In genomic region chr14:96803958-96804357, GRCh38 we compare ENCODE assay signal across 20 cellular contexts. TPM values are rescaled to one million over a fixed set of nuclear protein-coding genes. Genes with fewer than 3 reads are reported as not detected.
A peak's percentile ranks its signal among the peaks of the same experiment; 100 is the strongest.
DNase-seq lines count a peak whose midpoint lies in the region; ATAC-seq, FAIRE-seq and TF ChIP-seq lines count a peak whose summit lies in the region.
"Had no signal": no experiment of that assay in that cellular context is flagged by ENCODE, and none has a peak within 500 bp of the region (broad histone marks: within the 10 kb centered on the region; RNA-seq: fewer than 3 reads in every experiment).

No MANE protein-coding gene starts in this region.

- intact Hi-C loops in CD4-positive, alpha-beta T cell (cut with DNase I, micrococcal nuclease): no loop called here
- intact Hi-C loops in activated T-helper 1 cell treated with anti-CD3 and anti-CD28 coated beads, Interleukin-12 subunit alpha, Interleukin-12 subunit beta, Interleukin-2, Interleukin-4 antibody, amounts not matched to agents 30 ng/mL and 10 ng/mL and 1 ng/mL, durations not matched to agents 14 hours and 24 hours and 36 hours (cut with micrococcal nuclease): no loop called here
- intact Hi-C loops in posterior vena cava (cut with DNase I): loop anchor here in 1 of 2 donors (5.0 kb wide), 1 partner anchor 1608 kb away; no protein-coding TSS in a partner anchor
- intact Hi-C loops in Caco-2 (cut with micrococcal nuclease; ENCODE audit: unreplicated experiment): no loop called here

- peaks cover 57% of the 10 kb centered on the region for H3K4me1 Mint-ChIP-seq in CD4-positive, alpha-beta T cell (ENCODE audit: low read depth)
- peaks cover 63% of the 10 kb centered on the region for H3K4me1 Mint-ChIP-seq in activated T-helper 1 cell treated with anti-CD3 and anti-CD28 coated beads, Interleukin-12 subunit alpha, Interleukin-12 subunit beta, Interleukin-2, Interleukin-4 antibody, amounts not matched to agents 30 ng/mL and 10 ng/mL and 1 ng/mL, durations not matched to agents 14 hours and 24 hours and 36 hours (ENCODE audit: low read depth)
- H3K4me1 Mint-ChIP-seq in Caco-2 (ENCODE audit: low read depth, unreplicated experiment): peaks cover 16% of the 10 kb centered on the region

- no peak for TF ChIP-seq CTCF in CD4-positive, alpha-beta T cell (IDR thresholded peaks at IDR 0.05)
- no peak for TF ChIP-seq CTCF in Caco-2 (IDR thresholded peaks at IDR 0.05; ENCODE audit: insufficient read depth in 1 of 2, low read depth in 1 of 2, low read length in 1 of 2, severe bottlenecking in 1 of 2, unreplicated experiment in 1 of 2)

- no peaks in the 10 kb centered on the region for H3K9me3 ChIP-seq in CD4-positive, alpha-beta T cell (ENCODE audit: control insufficient read depth, low read length)
- no peaks in the 10 kb centered on the region for H3K9me3 ChIP-seq in Caco-2
- H3K9me3 ChIP-seq: BE2C, pancreas, right lobe of liver, thyroid gland had no signal

- peak overlapping the region; percentile 26 for H3K4me3 Mint-ChIP-seq in CD4-positive, alpha-beta T cell
- H3K4me3 Mint-ChIP-seq in activated T-helper 1 cell treated with anti-CD3 and anti-CD28 coated beads, Interleukin-12 subunit alpha, Interleukin-12 subunit beta, Interleukin-2, Interleukin-4 antibody, amounts not matched to agents 30 ng/mL and 10 ng/mL and 1 ng/mL, durations not matched to agents 14 hours and 24 hours and 36 hours: peak overlapping the region; percentile 2
- no peak overlapping the region for H3K4me3 Mint-ChIP-seq in Caco-2 (ENCODE audit: unreplicated experiment)
- H3K4me3 Mint-ChIP-seq: activated naive CD4-positive, alpha-beta T cell treated with anti-CD3 and anti-CD28 coated beads for 36 hours; stimulated activated naive B cell treated with anti-CD40 and anti-IgM and Interleukin-4, amounts not matched to agents 10 μg/mL and 1 μg/mL and 100 μg/mL, for 72 hours had no signal

- no peaks in the 10 kb centered on the region for H3K27me3 Mint-ChIP-seq in CD4-positive, alpha-beta T cell
- H3K27me3 Mint-ChIP-seq in activated T-helper 1 cell treated with anti-CD3 and anti-CD28 coated beads, Interleukin-12 subunit alpha, Interleukin-12 subunit beta, Interleukin-2, Interleukin-4 antibody, amounts not matched to agents 30 ng/mL and 10 ng/mL and 1 ng/mL, durations not matched to agents 14 hours and 24 hours and 36 hours (ENCODE audit: insufficient read depth): no peaks in the 10 kb centered on the region
- no peaks in the 10 kb centered on the region for H3K27me3 Mint-ChIP-seq in Caco-2 (ENCODE audit: insufficient read depth, unreplicated experiment)
- H3K27me3 Mint-ChIP-seq: stimulated activated naive B cell treated with anti-CD40 and anti-IgM and Interleukin-4, amounts not matched to agents 10 μg/mL and 1 μg/mL and 100 μg/mL, for 72 hours had no signal

- H3K36me3 Mint-ChIP-seq in CD4-positive, alpha-beta T cell (ENCODE audit: low read depth): peaks cover 8% of the 10 kb centered on the region
- H3K36me3 Mint-ChIP-seq in activated T-helper 1 cell treated with anti-CD3 and anti-CD28 coated beads, Interleukin-12 subunit alpha, Interleukin-12 subunit beta, Interleukin-2, Interleukin-4 antibody, amounts not matched to agents 30 ng/mL and 10 ng/mL and 1 ng/mL, durations not matched to agents 14 hours and 24 hours and 36 hours (ENCODE audit: low read depth): peaks cover 14% of the 10 kb centered on the region
- peaks cover 6% of the 10 kb centered on the region for H3K36me3 Mint-ChIP-seq in Caco-2 (ENCODE audit: insufficient read depth, unreplicated experiment)

- CTCF ChIA-PET in CD4-positive, alpha-beta T cell (lab: Charles Lee): no interaction called here
- CTCF ChIA-PET in Caco-2 (lab: Charles Lee): no interaction called here

- H3K4me1 ChIP-seq in Caco-2: no peaks in the 10 kb centered on the region
- H3K4me1 ChIP-seq: right lobe of liver, thyroid gland had no signal

- no TSS peak for BruUV-seq in Caco-2 (replicated peaks; lab: Mats Ljungman, UMichigan)

- H3K27ac Mint-ChIP-seq in CD4-positive, alpha-beta T cell: no peak overlapping the region
- no peak overlapping the region for H3K27ac Mint-ChIP-seq in activated T-helper 1 cell treated with anti-CD3 and anti-CD28 coated beads, Interleukin-12 subunit alpha, Interleukin-12 subunit beta, Interleukin-2, Interleukin-4 antibody, amounts not matched to agents 30 ng/mL and 10 ng/mL and 1 ng/mL, durations not matched to agents 14 hours and 24 hours and 36 hours
- H3K27ac Mint-ChIP-seq in Caco-2 (ENCODE audit: unreplicated experiment): no peak overlapping the region
- H3K27ac Mint-ChIP-seq: activated naive CD4-positive, alpha-beta T cell treated with anti-CD3 and anti-CD28 coated beads for 36 hours; stimulated activated naive B cell treated with anti-CD40 and anti-IgM and Interleukin-4, amounts not matched to agents 10 μg/mL and 1 μg/mL and 100 μg/mL, for 72 hours had no signal

- POLR2A ChIA-PET in CD4-positive, alpha-beta T cell (lab: Charles Lee): no interaction called here
- POLR2A ChIA-PET in Caco-2 (lab: Charles Lee): no interaction called here

- no peak overlapping the region for H3K4me3 ChIP-seq in Caco-2 (ENCODE audit: low read depth, low read length)
- H3K4me3 ChIP-seq: pancreas, right lobe of liver, thyroid gland had no signal

- no peaks in the 10 kb centered on the region for H3K9me3 Mint-ChIP-seq in CD4-positive, alpha-beta T cell
- no peaks in the 10 kb centered on the region for H3K9me3 Mint-ChIP-seq in activated T-helper 1 cell treated with anti-CD3 and anti-CD28 coated beads, Interleukin-12 subunit alpha, Interleukin-12 subunit beta, Interleukin-2, Interleukin-4 antibody, amounts not matched to agents 30 ng/mL and 10 ng/mL and 1 ng/mL, durations not matched to agents 14 hours and 24 hours and 36 hours
- no peaks in the 10 kb centered on the region for H3K9me3 Mint-ChIP-seq in Caco-2 (ENCODE audit: unreplicated experiment)
- H3K9me3 Mint-ChIP-seq: activated naive CD4-positive, alpha-beta T cell treated with anti-CD3 and anti-CD28 coated beads for 36 hours had no signal

- FAIRE-seq in GM18507 (lab: Jason Lieb, UNC): peak; percentile 12
- FAIRE-seq: pancreas had no signal

- ATAC-seq in CD4-positive, alpha-beta T cell (ENCODE audit: poor library complexity): no peak
- ATAC-seq: pancreas; PC-3; right lobe of liver; stimulated activated naive B cell treated with anti-CD40 and anti-IgM and Interleukin-4, amounts not matched to agents 10 μg/mL and 1 μg/mL and 100 μg/mL, for 72 hours had no signal

- no peaks in the 10 kb centered on the region for H3K27me3 ChIP-seq in CD4-positive, alpha-beta T cell (ENCODE audit: control insufficient read depth, insufficient read depth, low read length)
- H3K27me3 ChIP-seq in Caco-2 (replicated peaks; ENCODE audit: control insufficient read depth, insufficient read depth, low read length): no peaks in the 10 kb centered on the region
- H3K27me3 ChIP-seq: BE2C, pancreas, right lobe of liver, thyroid gland had no signal

- H3K27ac ChIP-seq in CD4-positive, alpha-beta T cell (ENCODE audit: low read depth, low read length): no peak overlapping the region
- H3K27ac ChIP-seq: pancreas, right lobe of liver, thyroid gland had no signal

- no peak for DNase-seq in CD4-positive, alpha-beta T cell
- DNase-seq in GM18507 (ENCODE audit: extremely low spot score, insufficient read length, low read depth): no peak
- DNase-seq in activated T-helper 1 cell treated with anti-CD3 and anti-CD28 coated beads, Interleukin-12 subunit alpha, Interleukin-12 subunit beta, Interleukin-2, Interleukin-4 antibody, amounts not matched to agents 30 ng/mL and 10 ng/mL and 1 ng/mL, durations not matched to agents 14 hours and 24 hours and 36 hours (ENCODE audit: low spot score): no peak
- peak; percentile 10 to 30 for DNase-seq in lung microvascular endothelial cell (ENCODE audit: low read depth in 2 of 2)
- no peak for DNase-seq in UCSD-AML1 (lab: John Stamatoyannopoulos, UW; ENCODE audit: unreplicated experiment)
- DNase-seq in posterior vena cava (ENCODE audit: low spot score): no peak
- DNase-seq in Caco-2: no peak
- DNase-seq: activated CD4-positive, CD25-positive, alpha-beta regulatory T cell treated with anti-CD3 and anti-CD28 coated beads, Interleukin-2, amount 50 U/mL, for 72 hours; activated naive CD4-positive, alpha-beta T cell treated with anti-CD3 and anti-CD28 coated beads for 36 hours; aorta; BE2C; effector memory CD4-positive, alpha-beta T cell; H7; NCI-H1105 treated with DMSO at 0.1 percent for 48 hours; pancreas; PC-3; right lobe of liver; stimulated activated naive B cell treated with anti-CD40 and anti-IgM and Interleukin-4, amounts not matched to agents 10 μg/mL and 1 μg/mL and 100 μg/mL, for 72 hours; T-helper 9 cell; thyroid gland had no signal

- no peaks in the 10 kb centered on the region for H3K36me3 ChIP-seq in Caco-2 (ENCODE audit: control insufficient read depth, insufficient read depth, low read length)
- H3K36me3 ChIP-seq: BE2C, pancreas, right lobe of liver, thyroid gland had no signal

RNA-seq across cellular contexts. Expression of gene VRK1, which starts 6.8 kb away (rescaled TPM):
- total RNA-seq in CD4-positive, alpha-beta T cell: 10 to 100 TPM; 36.7 to 41.0 TPM
- total RNA-seq in activated T-helper 1 cell treated with anti-CD3 and anti-CD28 coated beads, Interleukin-12 subunit alpha, Interleukin-12 subunit beta, Interleukin-2, Interleukin-4 antibody, amounts not matched to agents 30 ng/mL and 10 ng/mL and 1 ng/mL, durations not matched to agents 14 hours and 24 hours and 36 hours: 72.1 and 79.4 TPM in 2 replicates
- total RNA-seq in lung microvascular endothelial cell (18.5 and 38.1 TPM in 2 replicates), posterior vena cava (10 to 100 TPM; 10.7 to 11.5 TPM), Caco-2 (2022) (35.3 and 42.1 TPM in 2 replicates)

Comparison
In these comparisons a context has a peak if more than half of its experiments do, and no peak if none do; other contexts are left out.
1. DNase-seq: peak in lung microvascular endothelial cell (2 of 2); none in CD4-positive, alpha-beta T cell (0 of 10), GM18507 (single experiment), activated T-helper 1 cell treated with anti-CD3 and anti-CD28 coated beads, Interleukin-12 subunit alpha, Interleukin-12 subunit beta, Interleukin-2, Interleukin-4 antibody, amounts not matched to agents 30 ng/mL and 10 ng/mL and 1 ng/mL, durations not matched to agents 14 hours and 24 hours and 36 hours (single experiment), UCSD-AML1 (single experiment), posterior vena cava (single experiment) and Caco-2 (0 of 2).